ENCODE assay signal across 11 cellular contexts in the genomic region with DNA sequence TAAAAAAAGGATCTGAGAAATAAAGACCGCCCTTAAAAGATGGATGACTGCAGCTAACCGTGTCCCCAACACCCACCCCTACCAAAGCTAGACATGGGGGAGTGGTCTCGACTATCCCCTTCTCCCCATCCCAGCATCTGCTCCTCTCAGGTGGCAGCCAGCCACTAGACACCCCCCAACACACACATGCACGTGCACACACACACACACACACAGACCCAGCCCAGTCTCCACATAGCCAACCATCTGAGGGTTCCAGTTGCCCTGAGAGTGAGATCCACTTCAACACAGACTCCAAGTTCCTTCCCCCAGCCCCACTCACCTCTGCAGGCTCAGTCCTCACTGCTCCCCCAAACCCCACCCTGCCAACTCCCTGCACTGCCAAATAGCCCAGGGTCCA.
"Had no signal": no experiment of that assay in that cellular context is flagged by ENCODE, and none has a peak within 500 bp of the region (broad histone marks: within the 10 kb centered on the region; RNA-seq: fewer than 3 reads in every experiment).

No MANE protein-coding gene starts in this region.

- H3K4me3 ChIP-seq: transverse colon had no signal

- FAIRE-seq: colon had no signal

- H3K9me3 Mint-ChIP-seq: activated naive CD8-positive, alpha-beta T cell treated with anti-CD3 and anti-CD28 coated beads for 36 hours; stimulated activated memory B cell treated with anti-CD40 and anti-IgM and Interleukin-4, amounts not matched to agents 10 μg/mL and 1 μg/mL and 100 μg/mL, for 72 hours had no signal

- H3K9me3 ChIP-seq: heart left ventricle, transverse colon had no signal

- H3K36me3 Mint-ChIP-seq: activated naive CD8-positive, alpha-beta T cell treated with anti-CD3 and anti-CD28 coated beads for 36 hours; stimulated activated memory B cell treated with anti-CD40 and anti-IgM and Interleukin-4, amounts not matched to agents 10 μg/mL and 1 μg/mL and 100 μg/mL, for 72 hours had no signal

- DNase-seq: activated CD4-positive, alpha-beta T cell treated with anti-CD3 and anti-CD28 coated beads, Interleukin-2, amount 50 U/mL, for 4 hours; activated gamma-delta T cell treated with Interleukin-2 at 50 U/mL for 16 hours; activated T-cell treated with anti-CD3 and anti-CD28 coated beads, Interleukin-2, amount 50 U/mL, for 1 hour; effector CD4-positive, alpha-beta T cell; foreskin melanocyte; left ventricle myocardium superior had no signal

- H3K27ac Mint-ChIP-seq: activated naive CD8-positive, alpha-beta T cell treated with anti-CD3 and anti-CD28 coated beads for 36 hours; stimulated activated memory B cell treated with anti-CD40 and anti-IgM and Interleukin-4, amounts not matched to agents 10 μg/mL and 1 μg/mL and 100 μg/mL, for 72 hours had no signal

- H3K4me3 Mint-ChIP-seq: activated naive CD8-positive, alpha-beta T cell treated with anti-CD3 and anti-CD28 coated beads for 36 hours; stimulated activated memory B cell treated with anti-CD40 and anti-IgM and Interleukin-4, amounts not matched to agents 10 μg/mL and 1 μg/mL and 100 μg/mL, for 72 hours had no signal

- H3K36me3 ChIP-seq: heart left ventricle, transverse colon had no signal

- H3K27ac ChIP-seq: heart left ventricle, transverse colon had no signal

- ATAC-seq: stimulated activated memory B cell treated with anti-CD40 and anti-IgM and Interleukin-4, amounts not matched to agents 10 μg/mL and 1 μg/mL and 100 μg/mL, for 72 hours had no signal
